ENCODE assay signal across 9 cellular contexts in the genomic region with DNA sequence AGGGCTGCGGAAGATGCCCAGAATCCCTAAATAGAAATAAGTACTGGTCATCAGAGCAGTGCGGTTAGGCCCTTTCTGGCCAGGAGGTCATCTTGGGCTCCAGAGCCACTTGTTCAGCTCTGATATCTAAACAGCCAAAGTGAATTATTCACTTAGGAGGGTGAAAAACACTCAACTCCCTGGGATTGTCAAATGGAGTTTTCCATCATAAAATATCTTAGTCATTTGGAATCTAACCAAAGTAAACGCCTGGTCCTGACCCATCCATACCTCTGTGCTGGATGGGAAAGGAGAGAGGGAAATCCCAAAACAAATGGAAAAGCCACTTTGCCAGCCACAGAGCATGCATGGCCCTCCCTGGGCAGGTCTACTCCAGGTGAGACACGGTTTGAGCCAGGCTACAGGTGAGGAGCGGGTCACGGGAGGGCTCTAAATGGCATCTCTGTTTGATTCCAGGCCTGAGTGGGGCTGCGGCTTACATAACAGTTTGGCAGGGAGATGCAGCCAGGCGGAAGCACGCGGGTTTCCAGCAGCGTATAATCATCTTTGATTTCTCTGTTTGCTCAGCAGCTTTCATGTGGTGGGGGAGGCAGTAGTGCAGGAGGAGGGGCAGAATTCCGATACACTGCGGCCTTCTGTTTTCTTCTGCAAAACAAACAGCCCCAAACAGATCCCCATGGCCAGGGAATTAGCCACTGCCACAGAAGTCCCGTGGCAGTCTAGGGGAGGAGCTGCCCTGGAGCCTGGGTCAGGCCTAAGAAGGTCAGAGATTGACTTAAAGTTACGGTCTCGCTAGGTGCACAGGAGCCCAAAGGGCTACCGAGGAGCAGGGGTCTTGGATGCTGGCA. TPM values are rescaled to one million over a fixed set of nuclear protein-coding genes. Genes with fewer than 3 reads are reported as not detected.
A peak's percentile ranks its signal among the peaks of the same experiment; 100 is the strongest.
DNase-seq lines count a peak whose midpoint lies in the region; ATAC-seq and TF ChIP-seq lines count a peak whose summit lies in the region.
"Had no signal": no experiment of that assay in that cellular context is flagged by ENCODE, and none has a peak within 500 bp of the region (broad histone marks: within the 10 kb centered on the region; RNA-seq: fewer than 3 reads in every experiment).

No MANE protein-coding gene starts in this region.

- H3K79me2 ChIP-seq in trophoblast cell (ENCODE audit: control insufficient read depth, insufficient read depth, low read length, poor library complexity) = no peaks in the 10 kb centered on the region

- peak overlapping the region; percentile 43 for H3K18ac ChIP-seq in trophoblast cell (ENCODE audit: low read length)

- peak; percentile 19 for DNase-seq in DMS153 (lab: John Stamatoyannopoulos, UW)
- peak; percentile 94 for DNase-seq in RPMI7951 (ENCODE audit: low read depth)
- no peak for DNase-seq in trophoblast cell
- no peak for DNase-seq in 8988T
- DNase-seq in germinal center (ENCODE audit: low spot score) = no peak
- no peak for DNase-seq in SW 1271 (lab: John Stamatoyannopoulos, UW)
- DNase-seq in HPDE6-E6E7 (ENCODE audit: extremely low spot score) = no peak

- no peak for TF ChIP-seq EP300 in gastroesophageal sphincter (IDR thresholded peaks at IDR 0.05)

- no peak overlapping the region for H2BK5ac ChIP-seq in trophoblast cell (ENCODE audit: low read depth, low read length, poor library complexity)

- peak overlapping the region; percentile 34 for H2BK12ac ChIP-seq in trophoblast cell (ENCODE audit: low read length)

- no peak overlapping the region for H3K23ac ChIP-seq in trophoblast cell (ENCODE audit: low read length)

- WGBS in gastroesophageal sphincter (ENCODE audit: low coverage in 1 of 2), 2 donors = 66 to 76% methylated on average over 3 to 6 of the region's 17 CpGs
- WGBS in trophoblast cell (ENCODE audit: extremely low coverage, insufficient coverage, insufficient read length) = no CpG with 5 or more reads among the region's 17 CpGs

- H3K4me2 ChIP-seq in trophoblast cell (ENCODE audit: low read length) = no peak overlapping the region

- H4K8ac ChIP-seq in trophoblast cell (ENCODE audit: low read depth, low read length) = no peak overlapping the region

- no peak overlapping the region for H2AK5ac ChIP-seq in trophoblast cell (ENCODE audit: low read length)

- no peak overlapping the region for H2AFZ ChIP-seq in trophoblast cell (ENCODE audit: insufficient read depth, low read length, poor library complexity)

- no peak overlapping the region for H4K12ac ChIP-seq in trophoblast cell (ENCODE audit: low read depth, low read length)

- no peak overlapping the region for H3K14ac ChIP-seq in trophoblast cell (ENCODE audit: low read length)

- H4K91ac ChIP-seq in trophoblast cell (ENCODE audit: low read depth, low read length) = peak overlapping the region; percentile 57

- no peak overlapping the region for H3K4me3 ChIP-seq in gastroesophageal sphincter
- H3K4me3 ChIP-seq in trophoblast cell (ENCODE audit: low read depth, low read length) = no peak overlapping the region

- no peak for TF ChIP-seq CTCF in gastroesophageal sphincter (IDR thresholded peaks at IDR 0.05)

- no peak overlapping the region for H3K4ac ChIP-seq in trophoblast cell (ENCODE audit: low read depth, low read length)

- no peaks in the 10 kb centered on the region for H3K27me3 ChIP-seq in gastroesophageal sphincter
- H3K27me3 ChIP-seq in trophoblast cell (ENCODE audit: insufficient read depth, low read length) = no peaks in the 10 kb centered on the region

- H2BK120ac ChIP-seq in trophoblast cell (ENCODE audit: insufficient read depth, low read length, poor library complexity) = no peak overlapping the region

- H3K9ac ChIP-seq in trophoblast cell (ENCODE audit: low read length) = no peak overlapping the region

- peak; percentile 55 for ATAC-seq in gastroesophageal sphincter

- H3K9me3 ChIP-seq in gastroesophageal sphincter (no peaks in the 10 kb centered on the region), trophoblast cell (ENCODE audit: insufficient read depth, low read depth, low read length) (no peaks in the 10 kb centered on the region)
- H3K9me3 ChIP-seq: neutrophil had no signal

- H3K79me1 ChIP-seq in trophoblast cell (ENCODE audit: low read length) = peaks cover 1% of the 10 kb centered on the region

- peak overlapping the region in 2 of 4 donors; percentile 20 to 35 for H3K27ac ChIP-seq in gastroesophageal sphincter
- H3K27ac ChIP-seq in trophoblast cell (ENCODE audit: low read depth, low read length) = no peak overlapping the region
- H3K27ac ChIP-seq: neutrophil had no signal

- H3K36me3 ChIP-seq in gastroesophageal sphincter (no peaks in the 10 kb centered on the region), trophoblast cell (ENCODE audit: control insufficient read depth in 1 of 2, insufficient read depth in 2 of 2, low read length in 2 of 2) (no peaks in the 10 kb centered on the region)
- H3K36me3 ChIP-seq: neutrophil had no signal

- no peak for TF ChIP-seq POLR2A in gastroesophageal sphincter (IDR thresholded peaks at IDR 0.05)

- no peaks in the 10 kb centered on the region for H3K4me1 ChIP-seq in gastroesophageal sphincter
- peaks cover 6 to 11% of the 10 kb centered on the region in 2 experiments for H3K4me1 ChIP-seq in trophoblast cell (ENCODE audit: control insufficient read depth in 1 of 2, insufficient read depth in 2 of 2, low read length in 2 of 2)

RNA-seq across cellular contexts. Expression of gene ZNF648, which starts 59.1 kb away (rescaled TPM):
- not detected in 2 replicates for total RNA-seq in RPMI7951 (2014; rRNA removed; shearing (Covaris generic))
- not detected for total RNA-seq in gastroesophageal sphincter
- not detected in 2 replicates for polyA plus RNA-seq in trophoblast cell (2013)

Comparison
In these comparisons a context has a peak if more than half of its experiments do, and no peak if none do; other contexts are left out.
1. DNase-seq: peak in DMS153 (single experiment) and RPMI7951 (single experiment); none in trophoblast cell (0 of 2), 8988T (single experiment), germinal center (single experiment), SW 1271 (0 of 2) and HPDE6-E6E7 (single experiment).